Comparison of ENCODE assay signal across 1 cellular context in the genomic region with DNA sequence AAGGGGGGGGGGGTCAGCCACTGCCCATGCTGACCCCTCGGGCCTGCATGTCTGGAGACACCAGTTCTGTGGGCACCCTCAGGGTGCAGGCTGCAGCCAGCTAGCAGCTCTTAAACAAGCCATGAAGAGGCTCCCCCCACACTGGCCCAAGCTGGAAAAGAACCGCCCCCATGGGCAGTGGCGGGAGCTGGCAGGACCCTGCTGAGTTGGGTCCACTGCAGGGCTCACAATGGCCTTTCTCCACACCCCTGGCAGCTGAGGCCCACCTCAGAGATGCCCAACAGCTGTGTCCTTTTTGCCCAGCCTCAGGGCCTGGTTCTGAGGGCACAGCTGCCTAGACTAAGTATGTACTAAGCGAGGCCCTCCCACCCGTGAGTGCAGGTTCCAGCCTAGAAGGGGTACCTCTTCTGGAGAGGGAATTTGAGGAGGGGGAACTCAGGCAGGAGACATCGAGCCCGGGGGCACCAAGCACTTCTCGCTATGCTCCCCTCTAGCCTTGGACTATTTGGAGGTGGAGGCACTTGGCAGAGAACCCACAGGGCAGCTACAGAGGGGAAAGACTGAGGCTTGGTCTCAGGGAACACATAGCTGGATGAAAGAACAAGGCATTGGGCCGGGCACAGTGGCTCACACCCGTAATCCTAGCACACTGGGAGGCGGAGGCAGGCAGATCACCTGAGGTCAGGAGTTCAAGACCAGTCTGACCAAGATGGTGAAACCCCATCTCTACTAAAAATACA.
TF ChIP-seq lines count a peak whose summit lies in the region.

No MANE protein-coding gene starts in this region.

TF ChIP-seq in GM23338, 12 proteins besides CTCF, POLR2A, EP300 and RAD21 (continued from another document):
- TF ChIP-seq ZNF462 (CRISPR knock-in tag; IDR thresholded peaks at IDR 0.05) (no peak), STAT1 (IDR thresholded peaks at IDR 0.05; ENCODE audit: unreplicated experiment) (no peak), POLR2AphosphoS5 (IDR thresholded peaks at IDR 0.05; ENCODE audit: low read depth) (no peak), EZH2 (IDR thresholded peaks at IDR 0.05; ENCODE audit: low read depth, unreplicated experiment) (no peak), NANOG (IDR thresholded peaks at IDR 0.05; ENCODE audit: borderline replicate concordance) (no peak), ZNF114 (CRISPR knock-in tag; IDR thresholded peaks at IDR 0.05) (no peak), ZNF331 (CRISPR knock-in tag; IDR thresholded peaks at IDR 0.05; ENCODE audit: low read depth) (no peak), JUNB (IDR thresholded peaks at IDR 0.05; ENCODE audit: unreplicated experiment) (no peak), ETS1 (IDR thresholded peaks at IDR 0.05) (no peak)
- TF ChIP-seq, protein P1, sequence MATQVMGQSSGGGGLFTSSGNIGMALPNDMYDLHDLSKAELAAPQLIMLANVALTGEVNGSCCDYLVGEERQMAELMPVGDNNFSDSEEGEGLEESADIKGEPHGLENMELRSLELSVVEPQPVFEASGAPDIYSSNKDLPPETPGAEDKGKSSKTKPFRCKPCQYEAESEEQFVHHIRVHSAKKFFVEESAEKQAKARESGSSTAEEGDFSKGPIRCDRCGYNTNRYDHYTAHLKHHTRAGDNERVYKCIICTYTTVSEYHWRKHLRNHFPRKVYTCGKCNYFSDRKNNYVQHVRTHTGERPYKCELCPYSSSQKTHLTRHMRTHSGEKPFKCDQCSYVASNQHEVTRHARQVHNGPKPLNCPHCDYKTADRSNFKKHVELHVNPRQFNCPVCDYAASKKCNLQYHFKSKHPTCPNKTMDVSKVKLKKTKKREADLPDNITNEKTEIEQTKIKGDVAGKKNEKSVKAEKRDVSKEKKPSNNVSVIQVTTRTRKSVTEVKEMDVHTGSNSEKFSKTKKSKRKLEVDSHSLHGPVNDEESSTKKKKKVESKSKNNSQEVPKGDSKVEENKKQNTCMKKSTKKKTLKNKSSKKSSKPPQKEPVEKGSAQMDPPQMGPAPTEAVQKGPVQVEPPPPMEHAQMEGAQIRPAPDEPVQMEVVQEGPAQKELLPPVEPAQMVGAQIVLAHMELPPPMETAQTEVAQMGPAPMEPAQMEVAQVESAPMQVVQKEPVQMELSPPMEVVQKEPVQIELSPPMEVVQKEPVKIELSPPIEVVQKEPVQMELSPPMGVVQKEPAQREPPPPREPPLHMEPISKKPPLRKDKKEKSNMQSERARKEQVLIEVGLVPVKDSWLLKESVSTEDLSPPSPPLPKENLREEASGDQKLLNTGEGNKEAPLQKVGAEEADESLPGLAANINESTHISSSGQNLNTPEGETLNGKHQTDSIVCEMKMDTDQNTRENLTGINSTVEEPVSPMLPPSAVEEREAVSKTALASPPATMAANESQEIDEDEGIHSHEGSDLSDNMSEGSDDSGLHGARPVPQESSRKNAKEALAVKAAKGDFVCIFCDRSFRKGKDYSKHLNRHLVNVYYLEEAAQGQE (IDR thresholded peaks at IDR 0.05; ENCODE audit: unreplicated experiment): no peak
TF ChIP-seq in GM23338: peak in this region for 0.
